In the genomic region with DNA sequence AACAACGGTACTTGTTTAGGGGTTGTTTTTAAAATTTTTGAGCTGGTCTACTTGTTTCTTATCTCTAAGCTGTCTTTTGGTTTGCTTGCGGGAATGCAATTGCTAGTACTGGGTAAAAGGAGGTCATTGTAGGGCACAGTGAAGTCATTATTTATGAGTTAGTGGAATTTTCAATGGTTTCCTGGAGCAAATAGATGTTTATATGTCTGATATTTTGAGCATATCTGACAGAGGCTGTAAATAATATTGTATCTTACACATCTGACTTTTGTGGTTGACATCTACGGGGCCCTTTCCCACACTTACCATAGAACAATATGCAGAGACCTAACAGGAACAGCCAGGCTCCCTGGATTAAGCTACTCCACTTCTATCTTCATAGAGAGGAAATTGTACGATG, we compare ENCODE assay signal across 24 cellular contexts.
A peak's percentile ranks its signal among the peaks of the same experiment; 100 is the strongest.
DNase-seq lines count a peak whose midpoint lies in the region; FAIRE-seq and TF ChIP-seq lines count a peak whose summit lies in the region.
"Had no signal": no experiment of that assay in that cellular context is flagged by ENCODE, and none has a peak within 500 bp of the region (broad histone marks: within the 10 kb centered on the region; RNA-seq: fewer than 3 reads in every experiment).

No MANE protein-coding gene starts in this region.

- peak overlapping the region; percentile 51 for H3K27ac ChIP-seq in left ventricle myocardium inferior (replicated peaks)
- no peak overlapping the region for H3K27ac ChIP-seq in right atrium auricular region
- H3K27ac ChIP-seq in endothelial cell of umbilical vein (ENCODE audit: insufficient read depth, low read depth, low read length), result peak overlapping the region; percentile 53
- no peak overlapping the region for H3K27ac ChIP-seq in smooth muscle cell (ENCODE audit: low read depth)
- H3K27ac ChIP-seq: BLaER1 treated with 17β-estradiol and CSF1 and Interleukin-3, amounts not matched to agents 10 nM and 100 nM; neural progenitor cell; prostate gland had no signal

- intact Hi-C loops in left ventricle myocardium inferior (cut with micrococcal nuclease) (no loop called here), endothelial cell of umbilical vein (cut with micrococcal nuclease) (loop anchor here (1.0 kb wide), 1 partner anchor 105 kb away; no protein-coding TSS in a partner anchor)

- CTCF ChIA-PET in endothelial cell of umbilical vein (lab: Charles Lee), result interaction anchor here (0.7 to 1.6 kb wide), 6 partner anchors 18 to 149 kb away, joined by 3 to 5 read pairs (median 3); no protein-coding TSS in a partner anchor

- H3K79me2 ChIP-seq in endothelial cell of umbilical vein (ENCODE audit: control insufficient read depth, insufficient read depth, low read length), result no peaks in the 10 kb centered on the region
- no peaks in the 10 kb centered on the region for H3K79me2 ChIP-seq in smooth muscle cell (ENCODE audit: low read depth)

- 10% methylated on average over 4 of the region's 4 CpGs for WGBS in smooth muscle cell (ENCODE audit: low lambda C conversion rate)

- no peaks in the 10 kb centered on the region for H3K27me3 Mint-ChIP-seq in chondrocyte (ENCODE audit: low read depth)

- TF ChIP-seq CTCF in left ventricle myocardium inferior (IDR thresholded peaks at IDR 0.05; ENCODE audit: borderline replicate concordance) (no peak), right atrium auricular region (IDR thresholded peaks at IDR 0.05) (no peak), endothelial cell of umbilical vein (IDR thresholded peaks at IDR 0.05; ENCODE audit: extremely low read depth in 1 of 2, insufficient read depth in 1 of 2, low read depth in 1 of 2, low read length in 2 of 2) (no peak), smooth muscle cell (IDR thresholded peaks at IDR 0.05; ENCODE audit: borderline replicate concordance, insufficient read depth, poor library complexity, severe bottlenecking) (no peak), chondrocyte (IDR thresholded peaks at IDR 0.05) (no peak)

- H3K27ac Mint-ChIP-seq in chondrocyte (ENCODE audit: unreplicated experiment), result no peak overlapping the region
- H3K27ac Mint-ChIP-seq: neural progenitor cell had no signal

- H3F3A ChIP-seq in smooth muscle cell (ENCODE audit: low read depth), result no peaks in the 10 kb centered on the region

- dilution Hi-C loops in endothelial cell of umbilical vein (cut with MboI; ENCODE audit: extremely low pct_ligation_motif_present, low sequenced_read_pairs), result no loop called here

- H3K27me3 ChIP-seq in left ventricle myocardium inferior (ENCODE audit: low read depth), result no peaks in the 10 kb centered on the region
- no peaks in the 10 kb centered on the region for H3K27me3 ChIP-seq in right atrium auricular region
- no peaks in the 10 kb centered on the region for H3K27me3 ChIP-seq in endothelial cell of umbilical vein (ENCODE audit: control insufficient read depth in 2 of 2, insufficient read depth in 2 of 2, low read length in 2 of 2)
- no peaks in the 10 kb centered on the region for H3K27me3 ChIP-seq in smooth muscle cell (ENCODE audit: low read depth)
- H3K27me3 ChIP-seq: BLaER1 treated with 17β-estradiol and CSF1 and Interleukin-3, amounts not matched to agents 10 nM and 100 nM; esophagus squamous epithelium; neural progenitor cell had no signal

- H3K36me3 Mint-ChIP-seq in chondrocyte (ENCODE audit: low read depth), result no peaks in the 10 kb centered on the region
- H3K36me3 Mint-ChIP-seq: neural progenitor cell had no signal

- BruUV-seq in endothelial cell of umbilical vein (replicated peaks; lab: Mats Ljungman, UMichigan), result no TSS peak

- H3K9me3 Mint-ChIP-seq in chondrocyte (ENCODE audit: low read depth), result no peaks in the 10 kb centered on the region

- H3K4me2 ChIP-seq in endothelial cell of umbilical vein (ENCODE audit: insufficient read depth, low read length) (peak overlapping the region; percentile 75), smooth muscle cell (peak overlapping the region; percentile 52)
- H3K4me2 ChIP-seq: BLaER1 treated with 17β-estradiol and CSF1 and Interleukin-3, amounts not matched to agents 10 nM and 100 nM; neural progenitor cell had no signal

- H3K9ac ChIP-seq in endothelial cell of umbilical vein (replicated peaks; ENCODE audit: extremely low read depth, insufficient read depth, low read length) (no peak overlapping the region), smooth muscle cell (ENCODE audit: low read depth) (no peak overlapping the region)
- H3K9ac ChIP-seq: BLaER1 treated with 17β-estradiol and CSF1 and Interleukin-3, amounts not matched to agents 10 nM and 100 nM; neural progenitor cell had no signal

- H3K36me3 ChIP-seq in left ventricle myocardium inferior, result no peaks in the 10 kb centered on the region
- no peaks in the 10 kb centered on the region for H3K36me3 ChIP-seq in right atrium auricular region
- no peaks in the 10 kb centered on the region for H3K36me3 ChIP-seq in endothelial cell of umbilical vein (ENCODE audit: control insufficient read depth in 2 of 2, extremely low read depth in 1 of 2, insufficient read depth in 2 of 2, low read length in 2 of 2)
- no peaks in the 10 kb centered on the region for H3K36me3 ChIP-seq in smooth muscle cell (ENCODE audit: low read depth)
- H3K36me3 ChIP-seq: BLaER1 treated with 17β-estradiol and CSF1 and Interleukin-3, amounts not matched to agents 10 nM and 100 nM; esophagus squamous epithelium; neural progenitor cell; prostate gland had no signal

- H3K9me1 ChIP-seq in endothelial cell of umbilical vein (replicated peaks; ENCODE audit: control insufficient read depth, extremely low read depth, insufficient read depth, low read length), result no peaks in the 10 kb centered on the region

- no peak for DNase-seq in left ventricle myocardium inferior
- DNase-seq in right atrium auricular region (ENCODE audit: low spot score), result no peak
- peak; percentile 43 for DNase-seq in SK-MEL-5 (ENCODE audit: low read depth, low spot score)
- DNase-seq in endothelial cell of umbilical vein (ENCODE audit: low read depth, low spot score), result peak; percentile 88
- no peak for DNase-seq in smooth muscle cell (lab: John Stamatoyannopoulos, UW; ENCODE audit: unreplicated experiment)
- no peak for DNase-seq in NCI-H345 treated with DMSO at 0.1 percent for 48 hours (lab: John Stamatoyannopoulos, UW; ENCODE audit: unreplicated experiment)
- DNase-seq in chondrocyte (ENCODE audit: low spot score), result no peak
- no peak for DNase-seq in NCI-H2029 treated with DMSO at 0.1 percent for 48 hours (lab: John Stamatoyannopoulos, UW)
- DNase-seq: activated naive CD4-positive, alpha-beta T cell treated with Interleukin-2 at 50 U/mL for 16 hours; activated T-cell treated with anti-CD3 and anti-CD28 coated beads, Interleukin-2, amount 50 U/mL, for 1 hour; DMS153; esophagus squamous epithelium; HCEC 1CT; head of caudate nucleus; left cardiac atrium; MV-4-11; NCI-H1694; NCI-H748 treated with DMSO at 0.1 percent for 48 hours; SW 1271 had no signal

- peak overlapping the region; percentile 66 for H2AFZ ChIP-seq in endothelial cell of umbilical vein (ENCODE audit: low read depth, low read length)
- H2AFZ ChIP-seq in smooth muscle cell (ENCODE audit: low read depth), result peak overlapping the region; percentile 36
- H2AFZ ChIP-seq: neural progenitor cell had no signal

- H3K4me1 Mint-ChIP-seq in chondrocyte (ENCODE audit: low read depth), result no peaks in the 10 kb centered on the region
- H3K4me1 Mint-ChIP-seq: neural progenitor cell had no signal

- in situ Hi-C loops in SK-MEL-5 (cut with HindIII; ENCODE audit: low pct_unique_long_range_greater_than_20kb, low sequenced_read_pairs), result no loop called here

- H3K4me3 ChIP-seq in left ventricle myocardium inferior, result no peak overlapping the region
- no peak overlapping the region for H3K4me3 ChIP-seq in right atrium auricular region
- no peak overlapping the region for H3K4me3 ChIP-seq in endothelial cell of umbilical vein (replicated peaks in 1 of 3; ENCODE audit: insufficient read depth in 1 of 3, low read depth in 1 of 3, low read length in 3 of 3)
- H3K4me3 ChIP-seq in smooth muscle cell, result no peak overlapping the region
- H3K4me3 ChIP-seq: BLaER1 treated with 17β-estradiol and CSF1 and Interleukin-3, amounts not matched to agents 10 nM and 100 nM; esophagus squamous epithelium; neural progenitor cell; prostate gland had no signal

- peaks cover 23% of the 10 kb centered on the region for H3K4me1 ChIP-seq in left ventricle myocardium inferior
- peaks cover 0 to 17% of the 10 kb centered on the region in 2 donors for H3K4me1 ChIP-seq in right atrium auricular region
- peaks cover 15% of the 10 kb centered on the region for H3K4me1 ChIP-seq in endothelial cell of umbilical vein (ENCODE audit: control insufficient read depth, extremely low read depth, insufficient read depth, low read length)
- no peaks in the 10 kb centered on the region for H3K4me1 ChIP-seq in smooth muscle cell (ENCODE audit: low read depth)
- H3K4me1 ChIP-seq: neural progenitor cell, prostate gland had no signal

- peak; percentile 17 for TF ChIP-seq POLR2A in endothelial cell of umbilical vein (IDR thresholded peaks at IDR 0.05; ENCODE audit: low read depth, low read length)

- no peaks in the 10 kb centered on the region for H4K20me1 ChIP-seq in endothelial cell of umbilical vein (replicated peaks; ENCODE audit: control insufficient read depth, extremely low read depth, insufficient read depth, low read length)
- H4K20me1 ChIP-seq in smooth muscle cell (ENCODE audit: low read depth), result no peaks in the 10 kb centered on the region
- H4K20me1 ChIP-seq: BLaER1 treated with 17β-estradiol and CSF1 and Interleukin-3, amounts not matched to agents 10 nM and 100 nM had no signal

- FAIRE-seq in endothelial cell of umbilical vein (lab: Jason Lieb, UNC), result peak; percentile 77
- FAIRE-seq: colon, urothelium cell line had no signal

- H3K9me3 ChIP-seq in left ventricle myocardium inferior (replicated peaks) (no peaks in the 10 kb centered on the region), right atrium auricular region (no peaks in the 10 kb centered on the region), endothelial cell of umbilical vein (replicated peaks; ENCODE audit: control insufficient read depth, insufficient read depth, low read length) (no peaks in the 10 kb centered on the region), smooth muscle cell (replicated peaks; ENCODE audit: low read depth) (no peaks in the 10 kb centered on the region)
- H3K9me3 ChIP-seq: esophagus squamous epithelium, prostate gland had no signal

- H3K4me3 Mint-ChIP-seq in chondrocyte (ENCODE audit: unreplicated experiment), result no peak overlapping the region
- H3K4me3 Mint-ChIP-seq: neural progenitor cell had no signal

- POLR2A ChIA-PET in endothelial cell of umbilical vein (lab: Charles Lee), result interaction anchor here (0.5 to 1.3 kb wide), 3 partner anchors 89 to 102 kb away, joined by 3 to 5 read pairs (median 4); a partner anchor contains a TSS

TF ChIP-seq in endothelial cell of umbilical vein, 7 proteins besides CTCF, POLR2A, EP300 and RAD21:
- TF ChIP-seq MYC (IDR thresholded peaks at IDR 0.05; ENCODE audit: low read depth, low read length) (no peak), GATA2 (IDR thresholded peaks at IDR 0.05; ENCODE audit: insufficient read depth, insufficient read length, low read depth, low read length) (peak; percentile 71), POLR2AphosphoS5 (IDR thresholded peaks at IDR 0.05; ENCODE audit: insufficient read depth, low read depth, low read length) (peak; percentile 55), FOS (IDR thresholded peaks at IDR 0.05; ENCODE audit: borderline replicate concordance, insufficient read depth, low read length) (peak; percentile 4)

Comparison
In these comparisons a context has a peak if more than half of its experiments do, and no peak if none do; other contexts are left out.
1. H3K27ac ChIP-seq: peak in left ventricle myocardium inferior (single experiment) and endothelial cell of umbilical vein (single experiment); none in right atrium auricular region (0 of 2) and smooth muscle cell (single experiment).
2. DNase-seq: peak in SK-MEL-5 (single experiment) and endothelial cell of umbilical vein (single experiment); none in left ventricle myocardium inferior (single experiment), right atrium auricular region (single experiment), smooth muscle cell (single experiment), NCI-H345 treated with DMSO at 0.1 percent for 48 hours (single experiment), chondrocyte (single experiment) and NCI-H2029 treated with DMSO at 0.1 percent for 48 hours (single experiment).